In genomic region chr1:17617787-17618557, GRCh38 we compare ENCODE assay signal across 1 cellular context.
TF ChIP-seq lines count a peak whose summit lies in the region.

No MANE protein-coding gene starts in this region.

TF ChIP-seq in HCT116, 20 proteins besides CTCF, POLR2A, EP300 and RAD21 (continued from another document):
- TF ChIP-seq REST (IDR thresholded peaks at IDR 0.05; ENCODE audit: low read depth) (no peak), MAX (IDR thresholded peaks at IDR 0.05) (no peak), TCF7L2 (IDR thresholded peaks at IDR 0.05; ENCODE audit: borderline replicate concordance, extremely low read depth, insufficient read depth, insufficient read length) (no peak), SRF (IDR thresholded peaks at IDR 0.05; ENCODE audit: low read depth) (no peak), FOSL1 (IDR thresholded peaks at IDR 0.05; ENCODE audit: low read depth) (no peak)
